In the genomic region with DNA sequence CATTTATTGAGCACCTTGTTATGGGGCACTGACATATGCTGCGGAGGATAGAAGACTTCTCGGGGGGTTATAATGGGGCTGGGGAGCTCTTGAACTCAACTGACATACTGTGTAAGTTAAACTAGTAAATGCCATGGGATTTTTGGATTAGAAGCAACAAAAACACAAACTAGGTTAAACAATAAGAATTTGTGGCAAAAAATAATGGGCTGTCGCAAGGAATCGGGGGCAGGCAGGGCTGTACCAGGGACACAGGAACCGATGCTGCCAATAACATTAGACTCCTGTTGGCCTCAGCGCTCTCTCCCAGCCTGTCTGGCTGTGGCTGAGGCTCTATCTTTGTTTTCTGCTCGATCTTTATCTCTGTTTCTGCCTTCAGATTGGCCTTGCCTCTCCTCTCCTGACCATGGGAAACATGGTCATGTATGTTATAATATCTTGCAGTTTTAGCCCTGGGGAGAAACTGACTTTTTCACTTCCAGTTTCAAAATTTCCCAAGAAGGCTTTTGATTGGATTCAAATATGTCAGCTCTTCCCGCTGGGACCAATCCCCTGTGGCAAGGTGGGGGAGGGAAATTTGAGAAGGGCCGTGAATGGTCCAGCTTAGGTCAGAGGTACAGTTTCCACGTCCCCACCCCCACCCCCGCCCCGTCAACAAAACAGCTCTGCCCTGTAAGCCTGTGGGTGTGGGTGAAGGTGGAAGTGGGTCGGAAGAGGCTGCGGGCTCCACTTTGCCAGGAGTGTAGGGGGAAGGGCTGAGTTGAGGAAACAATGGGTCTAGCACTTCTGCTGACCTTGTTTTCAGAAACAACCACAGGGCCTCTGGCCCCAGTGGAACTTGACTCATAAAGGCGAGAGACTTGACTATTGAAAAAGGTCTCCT, we compare ENCODE assay signal across 8 cellular contexts.
DNase-seq lines count a peak whose midpoint lies in the region; FAIRE-seq and TF ChIP-seq lines count a peak whose summit lies in the region.

No MANE protein-coding gene starts in this region.

- H4K20me1 ChIP-seq in GM23248 (ENCODE audit: insufficient read depth) (no peaks in the 10 kb centered on the region), KMS-11 (ENCODE audit: insufficient read depth) (no peaks in the 10 kb centered on the region)

- H3K27me3 Mint-ChIP-seq in T-helper 2 cell treated with Interferon-gamma antibody and Interleukin-4, amounts not matched to agents 5 μg/mL and 100 μg/mL, for 36 hours (ENCODE audit: low read depth): peaks cover 3% of the 10 kb centered on the region

- TF ChIP-seq CTCF in KMS-11 (conservative IDR thresholded peaks at IDR 0.05; ENCODE audit: low read depth, low read length): 0 out of 2 replicates have a peak, but pooled peaks have one; percentile 12
- TF ChIP-seq CTCF in brain microvascular endothelial cell (IDR thresholded peaks at IDR 0.05; ENCODE audit: low read depth, low read length, missing control alignments): no peak

- peak overlapping the region; percentile 83 for H3K4me3 Mint-ChIP-seq in T-helper 2 cell treated with Interferon-gamma antibody and Interleukin-4, amounts not matched to agents 5 μg/mL and 100 μg/mL, for 36 hours

- H2AFZ ChIP-seq in GM23248: peak overlapping the region; percentile 75
- peak overlapping the region; percentile 51 for H2AFZ ChIP-seq in KMS-11 (ENCODE audit: low read depth)

- no peaks in the 10 kb centered on the region for H3K36me3 Mint-ChIP-seq in T-helper 2 cell treated with Interferon-gamma antibody and Interleukin-4, amounts not matched to agents 5 μg/mL and 100 μg/mL, for 36 hours (ENCODE audit: low read depth)

- H3K27me3 ChIP-seq in GM23248 (replicated peaks; ENCODE audit: insufficient read depth) (no peaks in the 10 kb centered on the region), KMS-11 (ENCODE audit: insufficient read depth, low read depth) (no peaks in the 10 kb centered on the region), brain microvascular endothelial cell (replicated peaks) (no peaks in the 10 kb centered on the region), iPS-20b (ENCODE audit: insufficient read depth, low read length) (no peaks in the 10 kb centered on the region), small intestine (ENCODE audit: control insufficient read depth in 2 of 2, insufficient read depth in 2 of 2, low read length in 2 of 2) (no peaks in the 10 kb centered on the region)

- peaks cover 34% of the 10 kb centered on the region for H3K4me1 ChIP-seq in GM23248 (ENCODE audit: insufficient read depth)
- peaks cover 53% of the 10 kb centered on the region for H3K4me1 ChIP-seq in KMS-11 (ENCODE audit: low read depth, poor library complexity, severe bottlenecking)
- peaks cover 32% of the 10 kb centered on the region; the same call in 1 of the 2 replicates for H3K4me1 ChIP-seq in iPS-20b (ENCODE audit: insufficient read depth, low read length)
- peaks cover 27 to 44% of the 10 kb centered on the region in 2 donors for H3K4me1 ChIP-seq in small intestine (ENCODE audit: control insufficient read depth in 2 of 2, insufficient read depth in 1 of 2, low read depth in 1 of 2, low read length in 1 of 2)

- H3K27ac ChIP-seq in GM23248 (peak overlapping the region; percentile 75), KMS-11 (peak overlapping the region; percentile 100), brain microvascular endothelial cell (peak overlapping the region; percentile 93), iPS-20b (ENCODE audit: low read length) (peak overlapping the region; percentile 12), small intestine (ENCODE audit: low read depth in 1 of 2, low read length in 1 of 2) (peak overlapping the region; percentile 89 to 98)

- H3K4me1 Mint-ChIP-seq in T-helper 2 cell treated with Interferon-gamma antibody and Interleukin-4, amounts not matched to agents 5 μg/mL and 100 μg/mL, for 36 hours (ENCODE audit: low read depth): peaks cover 40% of the 10 kb centered on the region

- FAIRE-seq in small intestine (lab: Jason Lieb, UNC): no peak

- H3K79me2 ChIP-seq in GM23248 (ENCODE audit: insufficient read depth) (no peaks in the 10 kb centered on the region), KMS-11 (ENCODE audit: insufficient read depth, low read depth) (no peaks in the 10 kb centered on the region)

- H3K9ac ChIP-seq in GM23248 (peak overlapping the region; percentile 67), KMS-11 (peak overlapping the region; percentile 99), iPS-20b (ENCODE audit: low read depth, low read length) (peak overlapping the region; percentile 81; the same call in 1 of the 2 replicates)

- 21 to 24% methylated on average over 15 of the region's 15 CpGs for WGBS in GM23248 (ENCODE audit: low coverage in 1 of 2, low lambda C conversion rate in 2 of 2, missing lambda C conversion rate in 2 of 2), 2 experiments
- WGBS in small intestine, 3 donors: 16 to 25% (median 21%) methylated on average over 15 of the region's 15 CpGs

- H3K27ac Mint-ChIP-seq in T-helper 2 cell treated with Interferon-gamma antibody and Interleukin-4, amounts not matched to agents 5 μg/mL and 100 μg/mL, for 36 hours: peak overlapping the region; percentile 94

- peaks cover 22% of the 10 kb centered on the region for H3F3A ChIP-seq in GM23248 (ENCODE audit: insufficient read depth)

- H3K9me3 Mint-ChIP-seq in T-helper 2 cell treated with Interferon-gamma antibody and Interleukin-4, amounts not matched to agents 5 μg/mL and 100 μg/mL, for 36 hours: no peaks in the 10 kb centered on the region

- H3K4me2 ChIP-seq in GM23248 (ENCODE audit: unreplicated experiment): peak overlapping the region; percentile 74
- H3K4me2 ChIP-seq in KMS-11: peak overlapping the region; percentile 88

- no peaks in the 10 kb centered on the region for H3K9me2 ChIP-seq in GM23248 (ENCODE audit: insufficient read depth)

- H3K36me3 ChIP-seq in GM23248 (ENCODE audit: low read depth) (no peaks in the 10 kb centered on the region), KMS-11 (ENCODE audit: insufficient read depth) (no peaks in the 10 kb centered on the region), brain microvascular endothelial cell (replicated peaks) (no peaks in the 10 kb centered on the region), iPS-20b (ENCODE audit: insufficient read depth, low read depth, low read length) (no peaks in the 10 kb centered on the region), small intestine (ENCODE audit: control insufficient read depth in 2 of 2, insufficient read depth in 2 of 2, low read length in 2 of 2) (no peaks in the 10 kb centered on the region)

- in situ Hi-C loops in G401 (cut with HindIII; ENCODE audit: low sequenced_read_pairs): no loop called here
- in situ Hi-C loops in GM23248 (cut with MboI): loop anchor here (10.0 to 25.0 kb wide), 2 partner anchors 164 to 296 kb away; a partner anchor contains a TSS
- in situ Hi-C loops in brain microvascular endothelial cell (cut with HindIII; ENCODE audit: low pct_ligation_motif_present, low sequenced_read_pairs): no loop called here

- H3K9me3 ChIP-seq in GM23248 (ENCODE audit: low read depth): no peaks in the 10 kb centered on the region
- H3K9me3 ChIP-seq in iPS-20b (ENCODE audit: insufficient read depth, low read depth, low read length): no peaks in the 10 kb centered on the region
- H3K9me3 ChIP-seq in small intestine (ENCODE audit: control insufficient read depth, low read depth): no peaks in the 10 kb centered on the region

- DNase-seq in G401 (ENCODE audit: low spot score) (peak; percentile 68), GM23248 (peak; percentile 60), brain microvascular endothelial cell (peak; percentile 80), small intestine (peak; percentile 65), COR-L47 (lab: John Stamatoyannopoulos, UW) (no peak)
- DNase-seq in T-helper 2 cell treated with Interferon-gamma antibody and Interleukin-4, amounts not matched to agents 5 μg/mL and 100 μg/mL, for 36 hours (ENCODE audit: low spot score): peak; percentile 76

- H3K4me3 ChIP-seq in GM23248 (peak overlapping the region; percentile 50), KMS-11 (IDR thresholded peaks at IDR 0.05; ENCODE audit: insufficient read depth, low read depth, low read length) (peak overlapping the region; percentile 73), brain microvascular endothelial cell (ENCODE audit: low read depth, low read length) (no peak overlapping the region), iPS-20b (ENCODE audit: low read length) (peak overlapping the region; percentile 63; the same call in 1 of the 2 replicates), small intestine (ENCODE audit: low read depth in 1 of 2, low read length in 2 of 2) (no peak overlapping the region)

Comparison
In these comparisons a context has a peak if more than half of its experiments do, and no peak if none do; other contexts are left out.
1. H3K27ac ChIP-seq: peak in every context shown above with its lines; median percentile 100 in KMS-11; 94 in small intestine; 93 in brain microvascular endothelial cell; 75 in GM23248; 12 in iPS-20b.
2. H3K4me3 ChIP-seq: peak in GM23248 (single experiment), KMS-11 (single experiment) and iPS-20b (single experiment); none in brain microvascular endothelial cell (single experiment) and small intestine (0 of 2).
3. Peak in every context shown above with its lines, with median percentiles within 50 percentile points of each other: H3K9ac ChIP-seq.